Comparison of ENCODE assay signal across 1 cellular context in the genomic region with DNA sequence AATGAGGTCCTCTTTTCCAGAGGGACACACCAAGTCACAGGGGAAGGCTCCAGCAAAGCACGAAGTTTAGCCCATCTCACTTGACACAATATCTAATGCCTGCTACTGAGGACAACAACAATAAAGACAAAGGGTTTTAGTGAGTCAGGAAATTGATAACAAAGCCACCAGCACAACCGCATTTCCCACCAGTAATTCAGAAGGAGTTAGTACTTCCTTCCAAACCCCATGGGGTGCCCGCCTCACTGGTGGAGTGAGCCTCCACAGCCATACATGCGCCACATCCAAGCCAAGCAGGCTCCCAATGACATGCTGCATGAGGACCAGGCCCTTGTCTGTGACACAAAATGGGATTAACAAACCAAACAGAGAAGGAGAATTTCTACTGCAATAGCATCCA.
TF ChIP-seq lines count a peak whose summit lies in the region.

No MANE protein-coding gene starts in this region.

TF ChIP-seq in GM23338, 12 proteins besides CTCF, POLR2A, EP300 and RAD21 (continued from another document):
- TF ChIP-seq, protein P1, sequence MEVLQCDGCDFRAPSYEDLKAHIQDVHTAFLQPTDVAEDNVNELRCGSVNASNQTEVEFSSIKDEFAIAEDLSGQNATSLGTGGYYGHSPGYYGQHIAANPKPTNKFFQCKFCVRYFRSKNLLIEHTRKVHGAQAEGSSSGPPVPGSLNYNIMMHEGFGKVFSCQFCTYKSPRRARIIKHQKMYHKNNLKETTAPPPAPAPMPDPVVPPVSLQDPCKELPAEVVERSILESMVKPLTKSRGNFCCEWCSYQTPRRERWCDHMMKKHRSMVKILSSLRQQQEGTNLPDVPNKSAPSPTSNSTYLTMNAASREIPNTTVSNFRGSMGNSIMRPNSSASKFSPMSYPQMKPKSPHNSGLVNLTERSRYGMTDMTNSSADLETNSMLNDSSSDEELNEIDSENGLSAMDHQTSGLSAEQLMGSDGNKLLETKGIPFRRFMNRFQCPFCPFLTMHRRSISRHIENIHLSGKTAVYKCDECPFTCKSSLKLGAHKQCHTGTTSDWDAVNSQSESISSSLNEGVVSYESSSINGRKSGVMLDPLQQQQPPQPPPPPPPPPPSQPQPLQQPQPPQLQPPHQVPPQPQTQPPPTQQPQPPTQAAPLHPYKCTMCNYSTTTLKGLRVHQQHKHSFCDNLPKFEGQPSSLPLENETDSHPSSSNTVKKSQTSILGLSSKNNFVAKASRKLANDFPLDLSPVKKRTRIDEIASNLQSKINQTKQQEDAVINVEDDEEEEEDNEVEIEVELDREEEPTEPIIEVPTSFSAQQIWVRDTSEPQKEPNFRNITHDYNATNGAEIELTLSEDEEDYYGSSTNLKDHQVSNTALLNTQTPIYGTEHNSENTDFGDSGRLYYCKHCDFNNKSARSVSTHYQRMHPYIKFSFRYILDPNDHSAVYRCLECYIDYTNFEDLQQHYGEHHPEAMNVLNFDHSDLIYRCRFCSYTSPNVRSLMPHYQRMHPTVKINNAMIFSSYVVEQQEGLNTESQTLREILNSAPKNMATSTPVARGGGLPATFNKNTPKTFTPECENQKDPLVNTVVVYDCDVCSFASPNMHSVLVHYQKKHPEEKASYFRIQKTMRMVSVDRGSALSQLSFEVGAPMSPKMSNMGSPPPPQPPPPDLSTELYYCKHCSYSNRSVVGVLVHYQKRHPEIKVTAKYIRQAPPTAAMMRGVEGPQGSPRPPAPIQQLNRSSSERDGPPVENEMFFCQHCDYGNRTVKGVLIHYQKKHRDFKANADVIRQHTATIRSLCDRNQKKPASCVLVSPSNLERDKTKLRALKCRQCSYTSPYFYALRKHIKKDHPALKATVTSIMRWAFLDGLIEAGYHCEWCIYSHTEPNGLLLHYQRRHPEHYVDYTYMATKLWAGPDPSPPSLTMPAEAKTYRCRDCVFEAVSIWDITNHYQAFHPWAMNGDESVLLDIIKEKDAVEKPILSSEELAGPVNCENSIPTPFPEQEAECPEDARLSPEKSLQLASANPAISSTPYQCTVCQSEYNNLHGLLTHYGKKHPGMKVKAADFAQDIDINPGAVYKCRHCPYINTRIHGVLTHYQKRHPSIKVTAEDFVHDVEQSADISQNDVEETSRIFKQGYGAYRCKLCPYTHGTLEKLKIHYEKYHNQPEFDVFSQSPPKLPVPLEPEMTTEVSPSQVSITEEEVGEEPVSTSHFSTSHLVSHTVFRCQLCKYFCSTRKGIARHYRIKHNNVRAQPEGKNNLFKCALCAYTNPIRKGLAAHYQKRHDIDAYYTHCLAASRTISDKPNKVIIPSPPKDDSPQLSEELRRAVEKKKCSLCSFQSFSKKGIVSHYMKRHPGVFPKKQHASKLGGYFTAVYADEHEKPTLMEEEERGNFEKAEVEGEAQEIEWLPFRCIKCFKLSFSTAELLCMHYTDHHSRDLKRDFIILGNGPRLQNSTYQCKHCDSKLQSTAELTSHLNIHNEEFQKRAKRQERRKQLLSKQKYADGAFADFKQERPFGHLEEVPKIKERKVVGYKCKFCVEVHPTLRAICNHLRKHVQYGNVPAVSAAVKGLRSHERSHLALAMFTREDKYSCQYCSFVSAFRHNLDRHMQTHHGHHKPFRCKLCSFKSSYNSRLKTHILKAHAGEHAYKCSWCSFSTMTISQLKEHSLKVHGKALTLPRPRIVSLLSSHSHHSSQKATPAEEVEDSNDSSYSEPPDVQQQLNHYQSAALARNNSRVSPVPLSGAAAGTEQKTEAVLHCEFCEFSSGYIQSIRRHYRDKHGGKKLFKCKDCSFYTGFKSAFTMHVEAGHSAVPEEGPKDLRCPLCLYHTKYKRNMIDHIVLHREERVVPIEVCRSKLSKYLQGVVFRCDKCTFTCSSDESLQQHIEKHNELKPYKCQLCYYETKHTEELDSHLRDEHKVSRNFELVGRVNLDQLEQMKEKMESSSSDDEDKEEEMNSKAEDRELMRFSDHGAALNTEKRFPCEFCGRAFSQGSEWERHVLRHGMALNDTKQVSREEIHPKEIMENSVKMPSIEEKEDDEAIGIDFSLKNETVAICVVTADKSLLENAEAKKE (CRISPR knock-in tag; IDR thresholded peaks at IDR 0.05), result no peak
- TF ChIP-seq STAT1 (IDR thresholded peaks at IDR 0.05; ENCODE audit: unreplicated experiment) (no peak), POLR2AphosphoS5 (IDR thresholded peaks at IDR 0.05; ENCODE audit: low read depth) (no peak)
- TF ChIP-seq, protein P2, sequence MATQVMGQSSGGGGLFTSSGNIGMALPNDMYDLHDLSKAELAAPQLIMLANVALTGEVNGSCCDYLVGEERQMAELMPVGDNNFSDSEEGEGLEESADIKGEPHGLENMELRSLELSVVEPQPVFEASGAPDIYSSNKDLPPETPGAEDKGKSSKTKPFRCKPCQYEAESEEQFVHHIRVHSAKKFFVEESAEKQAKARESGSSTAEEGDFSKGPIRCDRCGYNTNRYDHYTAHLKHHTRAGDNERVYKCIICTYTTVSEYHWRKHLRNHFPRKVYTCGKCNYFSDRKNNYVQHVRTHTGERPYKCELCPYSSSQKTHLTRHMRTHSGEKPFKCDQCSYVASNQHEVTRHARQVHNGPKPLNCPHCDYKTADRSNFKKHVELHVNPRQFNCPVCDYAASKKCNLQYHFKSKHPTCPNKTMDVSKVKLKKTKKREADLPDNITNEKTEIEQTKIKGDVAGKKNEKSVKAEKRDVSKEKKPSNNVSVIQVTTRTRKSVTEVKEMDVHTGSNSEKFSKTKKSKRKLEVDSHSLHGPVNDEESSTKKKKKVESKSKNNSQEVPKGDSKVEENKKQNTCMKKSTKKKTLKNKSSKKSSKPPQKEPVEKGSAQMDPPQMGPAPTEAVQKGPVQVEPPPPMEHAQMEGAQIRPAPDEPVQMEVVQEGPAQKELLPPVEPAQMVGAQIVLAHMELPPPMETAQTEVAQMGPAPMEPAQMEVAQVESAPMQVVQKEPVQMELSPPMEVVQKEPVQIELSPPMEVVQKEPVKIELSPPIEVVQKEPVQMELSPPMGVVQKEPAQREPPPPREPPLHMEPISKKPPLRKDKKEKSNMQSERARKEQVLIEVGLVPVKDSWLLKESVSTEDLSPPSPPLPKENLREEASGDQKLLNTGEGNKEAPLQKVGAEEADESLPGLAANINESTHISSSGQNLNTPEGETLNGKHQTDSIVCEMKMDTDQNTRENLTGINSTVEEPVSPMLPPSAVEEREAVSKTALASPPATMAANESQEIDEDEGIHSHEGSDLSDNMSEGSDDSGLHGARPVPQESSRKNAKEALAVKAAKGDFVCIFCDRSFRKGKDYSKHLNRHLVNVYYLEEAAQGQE (IDR thresholded peaks at IDR 0.05; ENCODE audit: unreplicated experiment), result no peak
